Comparison of ENCODE assay signal across 12 cellular contexts in the genomic region with DNA sequence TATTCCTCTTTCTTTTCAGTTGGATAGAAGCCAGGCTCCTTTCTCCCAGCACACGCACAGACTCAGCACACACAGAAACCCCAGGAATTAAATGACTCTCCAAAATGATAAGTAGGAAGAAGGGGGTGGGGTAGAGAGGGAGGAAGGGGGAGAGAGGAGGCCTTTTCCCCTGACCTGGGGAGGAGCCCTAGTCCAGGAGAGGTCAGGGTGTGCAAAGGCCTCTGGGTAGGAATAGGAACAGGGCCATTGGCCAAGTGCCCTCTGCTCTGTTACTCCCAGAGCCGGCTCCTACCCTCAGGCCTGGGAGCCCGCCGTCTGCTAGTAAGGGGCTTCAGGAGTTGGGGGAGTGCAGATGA. TPM values are rescaled to one million over a fixed set of nuclear protein-coding genes. Genes with fewer than 3 reads are reported as not detected.
DNase-seq lines count a peak whose midpoint lies in the region; ATAC-seq and TF ChIP-seq lines count a peak whose summit lies in the region.
"Had no signal": no experiment of that assay in that cellular context is flagged by ENCODE, and none has a peak within 500 bp of the region (broad histone marks: within the 10 kb centered on the region; RNA-seq: fewer than 3 reads in every experiment).

No MANE protein-coding gene starts in this region.

- peak; percentile 77 for ATAC-seq in sciatic nerve
- no peak for ATAC-seq in GM21528 (IDR thresholded peaks at IDR 0.05; ENCODE audit: low FRiP score, unreplicated experiment)

- DNase-seq in H4 (ENCODE audit: low spot score) (peak; percentile 62), RWPE1 (ENCODE audit: low spot score) (peak; percentile 20), fibroblast of pulmonary artery (ENCODE audit: low read depth) (peak; percentile 72), sciatic nerve (ENCODE audit: low spot score) (no peak), posterior vena cava (ENCODE audit: low spot score) (no peak), NCI-H446 (lab: John Stamatoyannopoulos, UW) (no peak)
- no peak for DNase-seq in activated CD4-positive, alpha-beta T cell treated with anti-CD3 and anti-CD28 coated beads, Interleukin-2, amount 50 U/mL, for 48 hours
- DNase-seq: activated CD4-positive, alpha-beta T cell treated with anti-CD3 and anti-CD28 coated beads for 48 hours; aorta; islet precursor cell had no signal

- CTCF ChIA-PET in RWPE1 (lab: Yijun Ruan, JAX) = interaction anchor here (0.6 kb wide), 1 partner anchor 15 kb away, joined by 3 read pairs; no protein-coding TSS in a partner anchor

- TF ChIP-seq CTCF in RWPE1 (conservative IDR thresholded peaks at IDR 0.05; ENCODE audit: low read depth) = no peak
- no peak for TF ChIP-seq CTCF in fibroblast of pulmonary artery (IDR thresholded peaks at IDR 0.05; ENCODE audit: low read length, missing control alignments)

- H3K4me3 ChIP-seq in fibroblast of pulmonary artery (replicated peaks; ENCODE audit: low read depth, low read length) = no peak overlapping the region
- H3K4me3 ChIP-seq: tibial nerve had no signal

- H3K27ac ChIP-seq in RWPE1 = peak overlapping the region; percentile 97

- intact Hi-C loops in sciatic nerve (cut with DNase I) (no loop called here), posterior vena cava (cut with DNase I) (no loop called here)

- POLR2A ChIA-PET in RWPE1 (lab: Yijun Ruan, JAX; ENCODE audit: low non-redundant PET) = no interaction called here

RNA-seq across cellular contexts. Expression of a gene that starts 35.6 kb away (rescaled TPM):
- 29.6 and 31.7 TPM in 2 replicates for total RNA-seq in H4 (2014; rRNA removed; shearing (Covaris generic))
- total RNA-seq in sciatic nerve = 144 TPM
- total RNA-seq in posterior vena cava = 10 to 100 TPM; 73.2 to 87.9 TPM

Comparison
In these comparisons a context has a peak if more than half of its experiments do, and no peak if none do; other contexts are left out.
1. DNase-seq: peak in H4 (single experiment), RWPE1 (single experiment) and fibroblast of pulmonary artery (single experiment); none in sciatic nerve (single experiment), posterior vena cava (single experiment), NCI-H446 (0 of 2) and activated CD4-positive, alpha-beta T cell treated with anti-CD3 and anti-CD28 coated beads, Interleukin-2, amount 50 U/mL, for 48 hours (0 of 2).